Comparison of ENCODE assay signal across 18 cellular contexts in genomic region chr2:174510583-174511189, GRCh38. TPM values are rescaled to one million over a fixed set of nuclear protein-coding genes. Genes with fewer than 3 reads are reported as not detected.
A peak's percentile ranks its signal among the peaks of the same experiment; 100 is the strongest.
DNase-seq lines count a peak whose midpoint lies in the region; ATAC-seq, FAIRE-seq and TF ChIP-seq lines count a peak whose summit lies in the region.
"Had no signal": no experiment of that assay in that cellular context is flagged by ENCODE, and none has a peak within 500 bp of the region (broad histone marks: within the 10 kb centered on the region; RNA-seq: fewer than 3 reads in every experiment).

No MANE protein-coding gene starts in this region.

- RAD21 ChIA-PET in GM12878 (lab: Charles Lee; ENCODE audit: unreplicated experiment), result no interaction called here

- CTCF ChIA-PET in GM12878 (lab: Yijun Ruan, JAX), result interaction anchor here (1.4 kb wide), 1 partner anchor 18 kb away, joined by 3 read pairs; no protein-coding TSS in a partner anchor

- H4K5ac ChIP-seq in mesendoderm (ENCODE audit: low read length), result no peak overlapping the region

- no peak overlapping the region for H2AFZ ChIP-seq in GM12878 (ENCODE audit: control insufficient read depth, low read depth, low read length)

- peak; percentile 50 for DNase-seq in NCI-H748 (lab: John Stamatoyannopoulos, UW; ENCODE audit: unreplicated experiment)
- DNase-seq in NCI-H748 treated with DMSO at 0.1 percent for 48 hours (lab: John Stamatoyannopoulos, UW), result no peak
- peak; percentile 32 for DNase-seq in M059J (ENCODE audit: low read depth)
- no peak for DNase-seq in GM12878 (ENCODE audit: low read depth, low spot score)
- DNase-seq in mesendoderm, result peak; percentile 75
- DNase-seq in psoas muscle, result no peak
- no peak for DNase-seq in SKM-1 treated with dmso at 0.1 percent for 144 hours (lab: John Stamatoyannopoulos, UW; ENCODE audit: unreplicated experiment)
- DNase-seq in GM03348 (ENCODE audit: low spot score), result no peak
- DNase-seq: activated CD4-positive, alpha-beta T cell treated with anti-CD3 and anti-CD28 coated beads, Interleukin-2, amount 50 U/mL, for 48 hours; heart right ventricle; NCI-H1436; NK-92 treated with Interleukin-12 subunit alpha and Interleukin-12 subunit beta, amount 100 ng/mL, for 24 hours; posterior cingulate gyrus had no signal

- no peak overlapping the region for H2BK15ac ChIP-seq in mesendoderm (replicated peaks; ENCODE audit: low read depth)

- no peak overlapping the region for H3K23ac ChIP-seq in mesendoderm (ENCODE audit: low read length)

- POLR2A ChIA-PET in GM12878 (lab: Charles Lee), result no interaction called here

- H4K20me1 ChIP-seq in GM12878 (ENCODE audit: control insufficient read depth, insufficient read depth), result no peaks in the 10 kb centered on the region

- H3K79me2 ChIP-seq in GM12878 (ENCODE audit: control insufficient read depth, insufficient read depth, low read length) (no peaks in the 10 kb centered on the region), mesendoderm (ENCODE audit: control insufficient read depth, insufficient read depth, low read length) (no peaks in the 10 kb centered on the region)

- H4K8ac ChIP-seq in mesendoderm (ENCODE audit: low read depth, low read length), result no peak overlapping the region

- no peak overlapping the region for H2AK5ac ChIP-seq in mesendoderm (ENCODE audit: low read length)

- no peak overlapping the region for H3K4me2 ChIP-seq in GM12878 (ENCODE audit: control insufficient read depth, insufficient read depth)
- no peak overlapping the region for H3K4me2 ChIP-seq in mesendoderm (ENCODE audit: low read length)
- H3K4me2 ChIP-seq: smooth muscle cell had no signal

- TF ChIP-seq POLR2A in GM12878 (IDR thresholded peaks at IDR 0.05; ENCODE audit: low read depth, low read length), result no peak

- no peak overlapping the region for H3K4me3 ChIP-seq in GM12878
- no peak overlapping the region for H3K4me3 ChIP-seq in mesendoderm (ENCODE audit: low read length)
- H3K4me3 ChIP-seq in psoas muscle, result no peak overlapping the region
- H3K4me3 ChIP-seq: heart right ventricle, SJCRH30, smooth muscle cell had no signal

- no peak for TF ChIP-seq EP300 in GM12878 (IDR thresholded peaks at IDR 0.05; ENCODE audit: borderline replicate concordance in 1 of 2, control insufficient read depth in 1 of 2, low read depth in 2 of 2, low read length in 2 of 2)

- FAIRE-seq in GM12878 (lab: Jason Lieb, UNC), result no peak
- FAIRE-seq: D721Med, endothelial cell of umbilical vein had no signal

- H3K4ac ChIP-seq in mesendoderm (ENCODE audit: low read depth, low read length), result no peak overlapping the region

- 43% methylated on average over 2 of the region's 2 CpGs for WGBS in GM12878 (ENCODE audit: insufficient coverage, insufficient replicate concordance, low lambda C conversion rate, missing lambda C conversion rate)
- no CpG with 5 or more reads among the region's 2 CpGs for WGBS in mesendoderm (ENCODE audit: extremely low coverage, insufficient coverage, low lambda C conversion rate)
- WGBS in psoas muscle, 3 donors, result 39 to 43% (median 41%) methylated on average over 2 of the region's 2 CpGs

- H3K18ac ChIP-seq in mesendoderm (ENCODE audit: low read length), result no peak overlapping the region

- H3K27me3 ChIP-seq in GM12878 (replicated peaks in 1 of 2; ENCODE audit: control insufficient read depth in 2 of 2, insufficient read depth in 2 of 2, low read length in 1 of 2) (no peaks in the 10 kb centered on the region), mesendoderm (ENCODE audit: insufficient read depth, low read length, poor library complexity) (no peaks in the 10 kb centered on the region), psoas muscle (ENCODE audit: insufficient read depth in 3 of 3, low read length in 2 of 3) (peaks cover 0 to 2% (median 0%) of the 10 kb centered on the region in 3 donors)
- H3K27me3 ChIP-seq: heart right ventricle, SJCRH30 had no signal

- H3K27ac ChIP-seq in GM12878 (ENCODE audit: control insufficient read depth, insufficient read depth) (no peak overlapping the region), mesendoderm (ENCODE audit: low read depth, low read length) (no peak overlapping the region), psoas muscle (no peak overlapping the region)
- H3K27ac ChIP-seq: heart right ventricle, SJCRH30 had no signal

- H3K79me1 ChIP-seq in mesendoderm (ENCODE audit: low read length), result no peaks in the 10 kb centered on the region

- SMC1A ChIA-PET in GM12878 (lab: Charles Lee; ENCODE audit: uncharacterized antibody, unreplicated experiment), result interaction anchor here (1.3 to 1.4 kb wide), 2 partner anchors 9 to 43 kb away, joined by 3 read pairs; no protein-coding TSS in a partner anchor

- TF ChIP-seq RAD21 in GM12878 (IDR thresholded peaks at IDR 0.05; ENCODE audit: insufficient read depth, low read depth, low read length), result no peak

- no peak overlapping the region for H2BK120ac ChIP-seq in mesendoderm (ENCODE audit: low read depth, low read length)

- H3K9ac ChIP-seq in GM12878 (ENCODE audit: control insufficient read depth, insufficient read depth, low read length), result no peak overlapping the region
- H3K9ac ChIP-seq in mesendoderm (ENCODE audit: low read length), result no peak overlapping the region

- no peaks in the 10 kb centered on the region for H3K4me1 ChIP-seq in GM12878 (ENCODE audit: control insufficient read depth, insufficient read depth, low read length)
- no peaks in the 10 kb centered on the region for H3K4me1 ChIP-seq in mesendoderm (ENCODE audit: control insufficient read depth, low read depth, low read length)
- no peaks in the 10 kb centered on the region for H3K4me1 ChIP-seq in psoas muscle
- H3K4me1 ChIP-seq: heart right ventricle, SJCRH30 had no signal

- in situ Hi-C loops in GM12878 (cut with MboI), result no loop called here

- H3K9me3 ChIP-seq in GM12878 (replicated peaks; ENCODE audit: control insufficient read depth, insufficient read depth, low read length), result peaks cover 2% of the 10 kb centered on the region
- peaks cover 6% of the 10 kb centered on the region for H3K9me3 ChIP-seq in psoas muscle

- TF ChIP-seq CTCF in GM12878 (IDR thresholded peaks at IDR 0.05 in 2 of 3, conservative IDR thresholded peaks at IDR 0.05 in 1 of 3; ENCODE audit: control insufficient read depth in 2 of 3, extremely low read depth in 1 of 3, insufficient read depth in 1 of 3, low read depth in 3 of 3, low read length in 3 of 3) (no peak), psoas muscle (IDR thresholded peaks at IDR 0.05) (no peak)

- intact Hi-C loops in GM12878 (cut with micrococcal nuclease; ENCODE audit: unreplicated experiment) (no loop called here), psoas muscle (cut with DNase I) (no loop called here)

- ATAC-seq in GM12878 (no peak), psoas muscle (no peak)
- ATAC-seq: heart right ventricle had no signal

- no peak overlapping the region for H2BK5ac ChIP-seq in mesendoderm (ENCODE audit: low read length)

- H3K36me3 ChIP-seq in GM12878 (ENCODE audit: control insufficient read depth in 2 of 2, insufficient read depth in 2 of 2, low read length in 1 of 2) (no peaks in the 10 kb centered on the region), mesendoderm (ENCODE audit: control insufficient read depth, insufficient read depth, low read length) (no peaks in the 10 kb centered on the region), psoas muscle (ENCODE audit: insufficient read depth in 1 of 2, low read depth in 1 of 2) (no peaks in the 10 kb centered on the region)
- H3K36me3 ChIP-seq: heart right ventricle, SJCRH30 had no signal

- no TSS peak for BruUV-seq in GM12878 (replicated peaks; lab: Mats Ljungman, UMichigan)

- H3K56ac ChIP-seq in mesendoderm (ENCODE audit: low read length), result no peak overlapping the region

RNA-seq across cellular contexts. Expression of gene GPR155, which starts 23.9 kb away (rescaled TPM):
- 1.6 and 2.5 TPM in 2 replicates for total RNA-seq in M059J (2014; rRNA removed; shearing (Covaris generic))
- total RNA-seq in GM12878 (2013; cell fraction: nucleolus; rRNA removed), result 13.6 and 15.2 TPM in 2 replicates
- total RNA-seq in GM12878 (2014; rRNA removed), result 1.5 and 2.0 TPM in 2 replicates
- total RNA-seq in GM12878 (2014; rRNA removed; fragmentation: Illumina TruSeq; extraction: Trizol), result 1.8 and 2.0 TPM in 2 replicates
- total RNA-seq in GM12878 (2021), result 1.6 and 3.0 TPM in 2 replicates
- polyA plus RNA-seq in GM12878 (2011; ENCODE audit: low read depth), result 0.85 TPM
- 1.8 and 2.7 TPM in 2 replicates for polyA plus RNA-seq in GM12878 (2011; rRNA removed)
- polyA plus RNA-seq in GM12878 (2011; cell fraction: cytosol; rRNA removed), result 0.70 and 0.84 TPM in 2 replicates
- 0.99 and 1.2 TPM in 2 replicates for polyA plus RNA-seq in GM12878 (2011; cell fraction: nucleus; rRNA removed)
- 1.7 and 2.1 TPM in 2 replicates for polyA plus RNA-seq in GM12878 (2012)
- 1.7 and 2.3 TPM in 2 replicates for polyA plus RNA-seq in GM12878 (2014; fragmentation: Illumina TruSeq; extraction: Trizol)
- under 1 TPM; 0.64 to 0.82 TPM for polyA plus RNA-seq in GM12878 (2014; fragmentation: Nextera tagmentation; extraction: Ambion mirVana)
- polyA plus RNA-seq in GM12878 (2014; rRNA removed), result 1.4 TPM in 2 replicates
- 1 to 10 TPM in 1 of 2 experiments, under 1 TPM in 1; 0.53 to 1.1 TPM for polyA plus RNA-seq in GM12878 (2016; fragmentation: Nextera tagmentation; extraction: Ambion mirVana)
- polyA minus RNA-seq in GM12878 (2011; rRNA and poly(A)+ RNA removed), result 1.4 and 1.7 TPM in 2 replicates
- 0.31 and 0.80 TPM in 2 replicates for polyA minus RNA-seq in GM12878 (2011; cell fraction: cytosol; rRNA and poly(A)+ RNA removed)
- 0.85 and 1.3 TPM in 2 replicates for polyA minus RNA-seq in GM12878 (2011; cell fraction: nucleus; rRNA and poly(A)+ RNA removed)
- polyA plus RNA-seq in mesendoderm (2013, experiment 1 of 2), result 0.27 TPM
- polyA plus RNA-seq in mesendoderm (2013, experiment 2 of 2), result 0.31 TPM
- 1 to 10 TPM; 5.1 to 9.7 (median 6.5) TPM for total RNA-seq in psoas muscle
- 1 to 10 TPM; 1.0 to 4.9 (median 1.7) TPM for polyA plus RNA-seq in psoas muscle
- total RNA-seq: HT-29 had no signal

Comparison
In these comparisons a context has a peak if more than half of its experiments do, and no peak if none do; other contexts are left out.
1. DNase-seq: peak in NCI-H748 (single experiment), M059J (single experiment) and mesendoderm (single experiment); none in NCI-H748 treated with DMSO at 0.1 percent for 48 hours (single experiment), GM12878 (single experiment), psoas muscle (0 of 2), SKM-1 treated with dmso at 0.1 percent for 144 hours (single experiment) and GM03348 (single experiment).